Comparison of ENCODE assay signal across 8 cellular contexts in the genomic region with DNA sequence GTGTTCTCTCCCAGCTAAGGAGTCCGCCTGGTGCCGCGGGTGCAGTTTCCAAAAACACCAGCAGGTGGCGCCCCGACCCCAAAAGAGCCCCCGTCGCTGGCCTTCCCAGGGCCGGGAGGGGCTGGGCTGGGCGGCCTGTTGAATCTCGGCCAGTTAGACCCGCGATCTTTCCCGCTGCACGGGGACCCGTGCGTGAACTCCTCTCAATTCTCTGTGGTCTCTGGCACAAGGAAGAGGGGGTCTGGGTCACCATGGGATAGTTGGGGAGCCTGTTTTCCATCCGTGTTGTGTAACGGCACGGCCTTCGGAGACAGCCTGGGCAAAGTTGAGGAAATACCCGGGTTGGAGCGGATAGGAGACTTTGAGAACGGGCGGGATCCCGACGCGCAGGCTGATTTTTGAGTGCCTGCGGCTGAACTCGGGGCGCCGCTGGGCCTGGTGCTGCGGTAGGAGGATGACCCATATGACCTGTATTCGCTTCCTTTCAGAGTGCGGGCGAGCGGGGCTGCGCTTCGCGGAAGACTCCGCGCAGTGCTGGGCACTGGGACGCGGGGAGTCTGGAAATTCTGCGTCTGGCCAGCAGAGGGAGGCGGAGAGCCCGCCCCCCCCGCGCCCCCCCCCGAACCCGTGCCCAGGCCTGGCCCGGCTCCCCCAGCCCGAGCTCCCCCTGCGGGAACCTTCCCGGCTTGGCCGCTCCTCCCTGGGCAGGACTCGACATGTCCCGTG. TPM values are rescaled to one million over a fixed set of nuclear protein-coding genes. Genes with fewer than 3 reads are reported as not detected.
DNase-seq lines count a peak whose midpoint lies in the region; ATAC-seq and TF ChIP-seq lines count a peak whose summit lies in the region.

No MANE protein-coding gene starts in this region.

- H3K27ac ChIP-seq in OCI-LY3 (ENCODE audit: low read length) = no peak overlapping the region
- peak overlapping the region; percentile 71 for H3K27ac ChIP-seq in muscle layer of colon (ENCODE audit: low read depth, low read length)

- H3K4me3 Mint-ChIP-seq in activated T-cell treated with anti-CD3 and anti-CD28 coated beads, Interleukin-2, amount 50 U/mL, for 24 hours = peak overlapping the region; percentile 80

- H3K27me3 ChIP-seq in OCI-LY3 (ENCODE audit: low read depth, low read length) (no peaks in the 10 kb centered on the region), muscle layer of colon (ENCODE audit: control insufficient read depth in 1 of 2, insufficient read depth in 2 of 2, low read length in 2 of 2) (no peaks in the 10 kb centered on the region)

- peak overlapping the region; percentile 99 for H3K4me2 ChIP-seq in OCI-LY3 (ENCODE audit: low read length)

- H3K27me3 Mint-ChIP-seq in activated T-cell treated with anti-CD3 and anti-CD28 coated beads, Interleukin-2, amount 50 U/mL, for 24 hours = peaks cover 36% of the 10 kb centered on the region

- H3K9ac ChIP-seq in OCI-LY3 (ENCODE audit: low read length) = peak overlapping the region; percentile 92
- peak overlapping the region; percentile 65 for H3K9ac ChIP-seq in muscle layer of colon (ENCODE audit: low read length)

- H2AFZ ChIP-seq in OCI-LY3 (ENCODE audit: low read depth, low read length) = peak overlapping the region; percentile 99

- H3K36me3 ChIP-seq in OCI-LY3 (replicated peaks; ENCODE audit: low read depth, low read length) (no peaks in the 10 kb centered on the region), muscle layer of colon (ENCODE audit: insufficient read depth, low read length) (no peaks in the 10 kb centered on the region)

- H4K20me1 ChIP-seq in OCI-LY3 (ENCODE audit: insufficient read depth, low read length) = no peaks in the 10 kb centered on the region

- no peaks in the 10 kb centered on the region for H3K36me3 Mint-ChIP-seq in activated T-cell treated with anti-CD3 and anti-CD28 coated beads, Interleukin-2, amount 50 U/mL, for 24 hours (ENCODE audit: low read depth)

- H3K9me3 ChIP-seq in OCI-LY3 (ENCODE audit: insufficient read depth, low read length) (no peaks in the 10 kb centered on the region), muscle layer of colon (ENCODE audit: low read length) (no peaks in the 10 kb centered on the region)

- H3K4me1 ChIP-seq in OCI-LY3 (ENCODE audit: low read length) (no peaks in the 10 kb centered on the region), muscle layer of colon (ENCODE audit: insufficient read depth, low read length) (peaks cover 10% of the 10 kb centered on the region)

- H3K27ac Mint-ChIP-seq in activated T-cell treated with anti-CD3 and anti-CD28 coated beads, Interleukin-2, amount 50 U/mL, for 24 hours = peak overlapping the region; percentile 64

- peaks cover 7% of the 10 kb centered on the region for H3K4me1 Mint-ChIP-seq in activated T-cell treated with anti-CD3 and anti-CD28 coated beads, Interleukin-2, amount 50 U/mL, for 24 hours (ENCODE audit: low read depth)

- peak; percentile 71 for TF ChIP-seq CTCF in OCI-LY3 (IDR thresholded peaks at IDR 0.05; ENCODE audit: low read depth, low read length)

- no peaks in the 10 kb centered on the region for H3K9me3 Mint-ChIP-seq in activated T-cell treated with anti-CD3 and anti-CD28 coated beads, Interleukin-2, amount 50 U/mL, for 24 hours

- peak overlapping the region; percentile 96 for H3K4me3 ChIP-seq in OCI-LY3 (ENCODE audit: low read length)
- peak overlapping the region; percentile 67 to 91 for H3K4me3 ChIP-seq in muscle layer of colon (ENCODE audit: low read depth in 1 of 2, low read length in 2 of 2)

- no peaks in the 10 kb centered on the region for H3K79me2 ChIP-seq in OCI-LY3 (ENCODE audit: low read length)

- ATAC-seq in GM19455 (IDR thresholded peaks at IDR 0.05; ENCODE audit: unreplicated experiment) (peak; percentile 81), esophagus mucosa (peak; percentile 86)

- DNase-seq in CD1c-positive myeloid dendritic cell (ENCODE audit: extremely low spot score) = peak; percentile 86
- DNase-seq in HT-29 (ENCODE audit: low spot score) = peak; percentile 86
- peak; percentile 97 for DNase-seq in activated T-cell treated with anti-CD3 and anti-CD28 coated beads, Interleukin-2, amount 50 U/mL, for 24 hours
- DNase-seq in stimulated activated CD8-positive, alpha-beta memory T cell treated with anti-CD3 and anti-CD28 coated beads, Interleukin-7, amount 100 ng/mL, for 1 hour (ENCODE audit: low read depth in 2 of 2) = peak; percentile 81 to 82

RNA-seq across cellular contexts. Expression of a gene that starts 7.9 kb away (rescaled TPM):
- total RNA-seq in HT-29 (2014; rRNA removed; shearing (Covaris generic)) = 0.05 TPM in 1 of 2 replicates, not detected in the other
- not detected for total RNA-seq in esophagus mucosa
